ENCODE assay signal across 19 cellular contexts in genomic region chr1:175865041-175865766, GRCh38.
A peak's percentile ranks its signal among the peaks of the same experiment; 100 is the strongest.
DNase-seq lines count a peak whose midpoint lies in the region; ATAC-seq and TF ChIP-seq lines count a peak whose summit lies in the region.
"Had no signal": no experiment of that assay in that cellular context is flagged by ENCODE, and none has a peak within 500 bp of the region (broad histone marks: within the 10 kb centered on the region; RNA-seq: fewer than 3 reads in every experiment).

No MANE protein-coding gene starts in this region.

- H3K4me3 Mint-ChIP-seq in endodermal cell (peak overlapping the region; percentile 11), mesothelial cell of epicardium (no peak overlapping the region), MCF 10A (ENCODE audit: unreplicated experiment) (no peak overlapping the region)
- H3K4me3 Mint-ChIP-seq: activated naive CD4-positive, alpha-beta T cell treated with anti-CD3 and anti-CD28 coated beads, Interleukin-2, amount 10 ng/mL, durations not matched to agents 7 days and 5 days; memory B cell had no signal

- no peak for ATAC-seq in mucosa of descending colon
- no peak for ATAC-seq in HG02678 (IDR thresholded peaks at IDR 0.05; ENCODE audit: unreplicated experiment)
- ATAC-seq: A549 had no signal

- H3K27me3 ChIP-seq in endodermal cell (ENCODE audit: control insufficient read depth, insufficient read depth, low read length, poor library complexity, severe bottlenecking), result no peaks in the 10 kb centered on the region
- H3K27me3 ChIP-seq: thyroid gland had no signal

- CTCF ChIA-PET in MCF 10A (lab: Yijun Ruan, JAX), result interaction anchor here (0.6 to 1.4 kb wide), 8 partner anchors 10 to 1112 kb away, joined by 3 to 5 read pairs (median 4); no protein-coding TSS in a partner anchor

- no peaks in the 10 kb centered on the region for H3K36me3 ChIP-seq in endodermal cell (ENCODE audit: control insufficient read depth, insufficient read depth, low read length)
- H3K36me3 ChIP-seq in mucosa of descending colon (ENCODE audit: low read depth), result no peaks in the 10 kb centered on the region
- H3K36me3 ChIP-seq: thyroid gland had no signal

- intact Hi-C loops in mucosa of descending colon (cut with DNase I, micrococcal nuclease) (no loop called here), MCF 10A (cut with micrococcal nuclease) (no loop called here)

- H3K9me3 ChIP-seq in endodermal cell (ENCODE audit: control insufficient read depth, low read length) (no peaks in the 10 kb centered on the region), mucosa of descending colon (no peaks in the 10 kb centered on the region)
- H3K9me3 ChIP-seq: A549, thyroid gland had no signal

- H3K9me3 Mint-ChIP-seq in endodermal cell (no peaks in the 10 kb centered on the region), mesothelial cell of epicardium (no peaks in the 10 kb centered on the region), MCF 10A (ENCODE audit: unreplicated experiment) (no peaks in the 10 kb centered on the region)
- H3K9me3 Mint-ChIP-seq: activated naive CD4-positive, alpha-beta T cell treated with anti-CD3 and anti-CD28 coated beads, Interleukin-2, amount 10 ng/mL, durations not matched to agents 7 days and 5 days; memory B cell had no signal

- no peak overlapping the region for H3K9ac ChIP-seq in endodermal cell (ENCODE audit: extremely low read depth, low read length, poor library complexity, severe bottlenecking)

- peak; percentile 2 for DNase-seq in AG08395 (ENCODE audit: low spot score)
- DNase-seq in NCI-H1048 (lab: John Stamatoyannopoulos, UW), result peak; percentile 100
- DNase-seq in endodermal cell, result peak; percentile 90
- no peak for DNase-seq in mesothelial cell of epicardium (ENCODE audit: low spot score in 2 of 2, unreplicated experiment in 2 of 2)
- no peak for DNase-seq in mucosa of descending colon
- no peak for DNase-seq in MCF 10A (ENCODE audit: unreplicated experiment)
- DNase-seq in AG20443 (ENCODE audit: low spot score), result no peak
- DNase-seq: activated CD4-positive, alpha-beta T cell treated with anti-CD3 and anti-CD28 coated beads, Interleukin-2, amount 50 U/mL, for 1 hour; activated naive CD4-positive, alpha-beta T cell treated with anti-CD3 and anti-CD28 coated beads, Interleukin-2, amount 10 ng/mL, durations not matched to agents 7 days and 5 days; Calu3; effector CD8-positive, alpha-beta T cell; NCI-H1092 treated with DMSO at 0.1 percent for 48 hours; SHP77 treated with DMSO at 0.1 percent for 48 hours; stimulated activated CD4-positive, alpha-beta T cell treated with anti-CD3 and anti-CD28 coated beads, Interleukin-4, amount 100 ng/mL, for 1 hour; stimulated activated CD8-positive, alpha-beta memory T cell treated with anti-CD3 and anti-CD28 coated beads, Interleukin-4, amount 100 ng/mL, for 48 hours; thyroid gland had no signal

- peak; percentile 65 for TF ChIP-seq CTCF in endodermal cell (conservative IDR thresholded peaks at IDR 0.05)
- no peak for TF ChIP-seq CTCF in mesothelial cell of epicardium (IDR thresholded peaks at IDR 0.05; ENCODE audit: unreplicated experiment)
- TF ChIP-seq CTCF in mucosa of descending colon (IDR thresholded peaks at IDR 0.05), result no peak
- no peak for TF ChIP-seq CTCF in MCF 10A (IDR thresholded peaks at IDR 0.05; ENCODE audit: unreplicated experiment)

- no TSS peak for BruUV-seq in MCF 10A (replicated peaks; lab: Mats Ljungman, UMichigan)

- H3K27me3 Mint-ChIP-seq in endodermal cell (ENCODE audit: insufficient read depth) (peaks cover 20% of the 10 kb centered on the region), mesothelial cell of epicardium (ENCODE audit: low read depth) (peaks cover 23% of the 10 kb centered on the region), MCF 10A (ENCODE audit: insufficient read depth, unreplicated experiment) (peaks cover 9% of the 10 kb centered on the region)

- no peak overlapping the region for H3K27ac ChIP-seq in endodermal cell (ENCODE audit: low read depth, low read length)
- H3K27ac ChIP-seq: A549, thyroid gland had no signal

- POLR2A ChIA-PET in MCF 10A (lab: Yijun Ruan, JAX), result interaction anchor here (0.7 kb wide), 1 partner anchor 31 kb away, joined by 3 read pairs; no protein-coding TSS in a partner anchor

- H3K4me3 ChIP-seq in endodermal cell (ENCODE audit: low read length) (no peak overlapping the region), mucosa of descending colon (no peak overlapping the region)
- H3K4me3 ChIP-seq: A549, thyroid gland had no signal

- H3K27ac Mint-ChIP-seq in endodermal cell (peak overlapping the region; percentile 26), mesothelial cell of epicardium (peak overlapping the region; percentile 14), MCF 10A (ENCODE audit: low read depth, unreplicated experiment) (no peak overlapping the region)
- H3K27ac Mint-ChIP-seq: activated naive CD4-positive, alpha-beta T cell treated with anti-CD3 and anti-CD28 coated beads, Interleukin-2, amount 10 ng/mL, durations not matched to agents 7 days and 5 days; memory B cell had no signal

- H3K4me1 Mint-ChIP-seq in endodermal cell, result peaks cover 45% of the 10 kb centered on the region
- H3K4me1 Mint-ChIP-seq in mesothelial cell of epicardium, result peaks cover 18% of the 10 kb centered on the region
- no peaks in the 10 kb centered on the region for H3K4me1 Mint-ChIP-seq in MCF 10A (ENCODE audit: insufficient read depth, unreplicated experiment)
- H3K4me1 Mint-ChIP-seq: activated naive CD4-positive, alpha-beta T cell treated with anti-CD3 and anti-CD28 coated beads, Interleukin-2, amount 10 ng/mL, durations not matched to agents 7 days and 5 days; memory B cell had no signal

- H3K36me3 Mint-ChIP-seq in endodermal cell (ENCODE audit: low read depth) (no peaks in the 10 kb centered on the region), mesothelial cell of epicardium (no peaks in the 10 kb centered on the region), MCF 10A (ENCODE audit: insufficient read depth, unreplicated experiment) (no peaks in the 10 kb centered on the region)
- H3K36me3 Mint-ChIP-seq: activated naive CD4-positive, alpha-beta T cell treated with anti-CD3 and anti-CD28 coated beads, Interleukin-2, amount 10 ng/mL, durations not matched to agents 7 days and 5 days; memory B cell had no signal

- WGBS in endodermal cell (ENCODE audit: insufficient coverage in 1 of 2, insufficient read length in 1 of 2), 2 experiments, result 48 to 49% methylated on average over 4 to 6 of the region's 6 CpGs

- H3K4me1 ChIP-seq in endodermal cell (ENCODE audit: control insufficient read depth, insufficient read depth, low read length), result peaks cover 8% of the 10 kb centered on the region
- peaks cover 15% of the 10 kb centered on the region for H3K4me1 ChIP-seq in mucosa of descending colon (ENCODE audit: low read depth)
- H3K4me1 ChIP-seq: A549, thyroid gland had no signal

Comparison
In these comparisons a context has a peak if more than half of its experiments do, and no peak if none do; other contexts are left out.
1. DNase-seq: peak in AG08395 (single experiment), NCI-H1048 (single experiment) and endodermal cell (single experiment); none in mesothelial cell of epicardium (0 of 2), mucosa of descending colon (0 of 3), MCF 10A (single experiment) and AG20443 (single experiment).